In genomic region chr17:47288531-47289116, GRCh38 we compare ENCODE assay signal across 1 cellular context.
TF ChIP-seq lines count a peak whose summit lies in the region.

No MANE protein-coding gene starts in this region.

TF ChIP-seq in K562, 482 proteins besides CTCF, POLR2A, EP300 and RAD21 (continues in another document):
- TF ChIP-seq ZNF436 (CRISPR knock-in tag; IDR thresholded peaks at IDR 0.05) (0 out of 2 replicates have a peak, but pooled peaks have one; percentile 15), CBFA2T2 (conservative IDR thresholded peaks at IDR 0.05) (peak; percentile 87), SAP30 (IDR thresholded peaks at IDR 0.05; ENCODE audit: borderline replicate concordance, insufficient read depth, low read depth, low read length, poor library complexity, severe bottlenecking) (no peak), STAT5B (CRISPR knock-in tag; IDR thresholded peaks at IDR 0.05) (no peak), CBFA2T3 (IDR thresholded peaks at IDR 0.05) (peak; percentile 94), NFE2 (IDR thresholded peaks at IDR 0.05; ENCODE audit: low read depth) (peak; percentile 100), ESRRA (IDR thresholded peaks at IDR 0.05; ENCODE audit: borderline replicate concordance, low read depth) (peak; percentile 86), SMARCE1 (IDR thresholded peaks at IDR 0.05) (peak; percentile 91), MYC (IDR thresholded peaks at IDR 0.05; ENCODE audit: low read depth, low read length) (peak; percentile 47; the same call in 1 of the 2 replicates), MYC (CRISPR knock-in tag; IDR thresholded peaks at IDR 0.05; ENCODE audit: borderline replicate concordance, low read depth) (no peak; the same call in 1 of the 2 replicates), TBP (optimal IDR thresholded peaks at IDR 0.05; ENCODE audit: low read depth, low read length) (peak; percentile 66), GATA2 (CRISPR knock-in tag; IDR thresholded peaks at IDR 0.05) (peak; percentile 64), NFE2L1 (tag; IDR thresholded peaks at IDR 0.05; ENCODE audit: borderline replicate concordance, low read depth) (peak; percentile 99), STAG1 (CRISPR knock-in tag; IDR thresholded peaks at IDR 0.05; ENCODE audit: borderline replicate concordance) (no peak), ZHX1 (conservative IDR thresholded peaks at IDR 0.05; ENCODE audit: low read length) (no peak), KLF16 (IDR thresholded peaks at IDR 0.05) (peak; percentile 81; the same call in 1 of the 2 replicates), ZNF239 (CRISPR knock-in tag; IDR thresholded peaks at IDR 0.05) (peak; percentile 24; the same call in 1 of the 2 replicates), STAT5A (IDR thresholded peaks at IDR 0.05; ENCODE audit: borderline replicate concordance, low read length) (peak; percentile 76; the same call in 1 of the 2 replicates), CTBP1 (IDR thresholded peaks at IDR 0.05; ENCODE audit: borderline replicate concordance) (peak; percentile 59; the same call in 1 of the 2 replicates), ZBTB17 (CRISPR knock-in tag; IDR thresholded peaks at IDR 0.05) (0 out of 2 replicates have a peak, but pooled peaks have one; percentile 44), ARID3B (CRISPR knock-in tag; IDR thresholded peaks at IDR 0.05; ENCODE audit: borderline replicate concordance) (no peak), POLR3G (IDR thresholded peaks at IDR 0.05; ENCODE audit: extremely low read depth, insufficient read length, insufficient replicate concordance) (no peak), ADNP (tag; IDR thresholded peaks at IDR 0.05) (0 out of 2 replicates have a peak, but pooled peaks have one; percentile 22), ZNF277 (CRISPR knock-in tag; IDR thresholded peaks at IDR 0.05; ENCODE audit: borderline replicate concordance) (no peak), MTA2 (IDR thresholded peaks at IDR 0.05; ENCODE audit: low read depth) (peak; percentile 65), NFRKB (IDR thresholded peaks at IDR 0.05; ENCODE audit: low read depth) (peak; percentile 58), CBFB (CRISPR knock-in tag; IDR thresholded peaks at IDR 0.05) (0 out of 2 replicates have a peak, but pooled peaks have one; percentile 17), ZNF699 (CRISPR knock-in tag; IDR thresholded peaks at IDR 0.05; ENCODE audit: insufficient replicate concordance) (no peak), MGA (IDR thresholded peaks at IDR 0.05) (peak; percentile 45), ILK (tag; IDR thresholded peaks at IDR 0.05; ENCODE audit: borderline replicate concordance, low read depth) (0 out of 2 replicates have a peak, but pooled peaks have one; percentile 4), RCOR1 (IDR thresholded peaks at IDR 0.05; ENCODE audit: borderline replicate concordance in 1 of 2, low read depth in 2 of 2, low read length in 2 of 2) (peak in 1 of 2 experiments; percentile 88; a peak in 3 of 4 replicates), LARP7 (IDR thresholded peaks at IDR 0.05) (no peak), ZNF12 (CRISPR knock-in tag; IDR thresholded peaks at IDR 0.05) (0 out of 2 replicates have a peak, but pooled peaks have one; percentile 48)
- TF ChIP-seq, protein P1, sequence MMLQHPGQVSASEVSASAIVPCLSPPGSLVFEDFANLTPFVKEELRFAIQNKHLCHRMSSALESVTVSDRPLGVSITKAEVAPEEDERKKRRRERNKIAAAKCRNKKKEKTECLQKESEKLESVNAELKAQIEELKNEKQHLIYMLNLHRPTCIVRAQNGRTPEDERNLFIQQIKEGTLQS (IDR thresholded peaks at IDR 0.05): peak; percentile 77
- TF ChIP-seq, protein P1 (CRISPR knock-in tag; conservative IDR thresholded peaks at IDR 0.05): no peak
- TF ChIP-seq, protein P2, sequence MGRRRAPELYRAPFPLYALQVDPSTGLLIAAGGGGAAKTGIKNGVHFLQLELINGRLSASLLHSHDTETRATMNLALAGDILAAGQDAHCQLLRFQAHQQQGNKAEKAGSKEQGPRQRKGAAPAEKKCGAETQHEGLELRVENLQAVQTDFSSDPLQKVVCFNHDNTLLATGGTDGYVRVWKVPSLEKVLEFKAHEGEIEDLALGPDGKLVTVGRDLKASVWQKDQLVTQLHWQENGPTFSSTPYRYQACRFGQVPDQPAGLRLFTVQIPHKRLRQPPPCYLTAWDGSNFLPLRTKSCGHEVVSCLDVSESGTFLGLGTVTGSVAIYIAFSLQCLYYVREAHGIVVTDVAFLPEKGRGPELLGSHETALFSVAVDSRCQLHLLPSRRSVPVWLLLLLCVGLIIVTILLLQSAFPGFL (CRISPR knock-in tag; IDR thresholded peaks at IDR 0.05): no peak
- TF ChIP-seq, protein P3, sequence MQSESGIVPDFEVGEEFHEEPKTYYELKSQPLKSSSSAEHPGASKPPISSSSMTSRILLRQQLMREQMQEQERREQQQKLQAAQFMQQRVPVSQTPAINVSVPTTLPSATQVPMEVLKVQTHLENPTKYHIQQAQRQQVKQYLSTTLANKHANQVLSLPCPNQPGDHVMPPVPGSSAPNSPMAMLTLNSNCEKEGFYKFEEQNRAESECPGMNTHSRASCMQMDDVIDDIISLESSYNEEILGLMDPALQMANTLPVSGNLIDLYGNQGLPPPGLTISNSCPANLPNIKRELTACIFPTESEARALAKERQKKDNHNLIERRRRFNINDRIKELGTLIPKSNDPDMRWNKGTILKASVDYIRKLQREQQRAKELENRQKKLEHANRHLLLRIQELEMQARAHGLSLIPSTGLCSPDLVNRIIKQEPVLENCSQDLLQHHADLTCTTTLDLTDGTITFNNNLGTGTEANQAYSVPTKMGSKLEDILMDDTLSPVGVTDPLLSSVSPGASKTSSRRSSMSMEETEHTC (IDR thresholded peaks at IDR 0.05): peak; percentile 47; the same call in 1 of the 2 replicates
